Comparison of ENCODE assay signal across 26 cellular contexts in the genomic region with DNA sequence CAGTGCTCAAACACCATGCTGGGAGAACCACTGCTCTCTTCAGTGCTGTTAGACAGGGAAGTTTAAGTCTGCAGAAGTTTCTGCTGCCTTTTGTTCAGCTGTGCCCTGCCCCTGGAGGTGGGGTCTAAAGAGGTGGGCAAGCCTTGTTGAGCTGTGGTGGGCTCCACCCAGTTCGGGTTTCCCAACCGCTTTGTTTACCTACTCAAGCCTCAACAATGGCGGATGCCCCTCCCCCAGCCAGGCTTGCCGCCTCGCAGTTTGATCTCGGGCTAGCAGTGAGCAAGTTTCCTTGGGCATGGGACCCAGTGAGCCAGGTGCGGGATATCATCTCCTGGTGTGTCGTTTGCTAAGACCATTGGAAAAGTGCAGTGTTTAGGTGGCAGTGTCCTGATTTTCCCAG.
"Had no signal": no experiment of that assay in that cellular context is flagged by ENCODE, and none has a peak within 500 bp of the region (broad histone marks: within the 10 kb centered on the region; RNA-seq: fewer than 3 reads in every experiment).

No MANE protein-coding gene starts in this region.

- H3K4me1 Mint-ChIP-seq: activated B cell treated with CpG ODN at 0.5 μM for 24 hours; activated CD4-positive, alpha-beta memory T cell treated with anti-CD3 and anti-CD28 coated beads, Interleukin-2, amount 10 ng/mL, durations not matched to agents 7 days and 5 days; activated T-helper 17 cell treated with anti-CD3 and anti-CD28 coated beads, Interleukin-2, amount 50 U/mL, for 72 hours; brain; central memory CD8-positive, alpha-beta T cell; T-helper 17 cell had no signal

- H3K9me3 Mint-ChIP-seq: activated B cell treated with CpG ODN at 0.5 μM for 24 hours; activated CD4-positive, alpha-beta memory T cell treated with anti-CD3 and anti-CD28 coated beads, Interleukin-2, amount 10 ng/mL, durations not matched to agents 7 days and 5 days had no signal

- H3K27ac Mint-ChIP-seq: activated B cell treated with CpG ODN at 0.5 μM for 24 hours; activated CD4-positive, alpha-beta memory T cell treated with anti-CD3 and anti-CD28 coated beads, Interleukin-2, amount 10 ng/mL, durations not matched to agents 7 days and 5 days; activated naive CD4-positive, alpha-beta T cell treated with anti-CD3 and anti-CD28 coated beads for 36 hours; activated naive CD8-positive, alpha-beta T cell; activated T-helper 17 cell treated with anti-CD3 and anti-CD28 coated beads, Interleukin-2, amount 50 U/mL, for 72 hours; brain; T-helper 17 cell had no signal

- DNase-seq: activated B cell treated with CpG ODN at 0.5 μM for 24 hours; activated CD4-positive, alpha-beta memory T cell treated with anti-CD3 and anti-CD28 coated beads, Interleukin-2, amount 10 ng/mL, durations not matched to agents 7 days and 5 days; activated CD4-positive, alpha-beta T cell treated with anti-CD3 and anti-CD28 coated beads for 1 hour; activated CD4-positive, alpha-beta T cell treated with anti-CD3 and anti-CD28 coated beads, Interleukin-2, amount 50 U/mL, for 1 hour; activated gamma-delta T cell; activated naive CD4-positive, alpha-beta T cell treated with anti-CD3 and anti-CD28 coated beads for 36 hours; activated T-cell treated with anti-CD3 and anti-CD28 coated beads for 4 hours; activated T-cell treated with anti-CD3 and anti-CD28 coated beads, Interleukin-2, amount 50 U/mL, for 48 hours; amygdala; Kasumi-1; NCI-H1048; NCI-H146; NCI-H187 treated with DMSO at 0.1 percent for 48 hours; NCI-H2107; NCI-H2171 treated with DMSO at 0.1 percent for 48 hours; NCI-H226; NCI-H524; NCI-H774; SIG-M5; T-helper 17 cell; T-helper 9 cell had no signal

- FAIRE-seq: astrocyte had no signal

- H3K4me3 Mint-ChIP-seq: activated B cell treated with CpG ODN at 0.5 μM for 24 hours; activated CD4-positive, alpha-beta memory T cell treated with anti-CD3 and anti-CD28 coated beads, Interleukin-2, amount 10 ng/mL, durations not matched to agents 7 days and 5 days; activated naive CD4-positive, alpha-beta T cell treated with anti-CD3 and anti-CD28 coated beads for 36 hours; activated naive CD8-positive, alpha-beta T cell; activated T-helper 17 cell treated with anti-CD3 and anti-CD28 coated beads, Interleukin-2, amount 50 U/mL, for 72 hours; brain; central memory CD8-positive, alpha-beta T cell; T-helper 17 cell had no signal

- H3K27me3 Mint-ChIP-seq: activated B cell treated with CpG ODN at 0.5 μM for 24 hours; activated CD4-positive, alpha-beta memory T cell treated with anti-CD3 and anti-CD28 coated beads, Interleukin-2, amount 10 ng/mL, durations not matched to agents 7 days and 5 days; activated naive CD8-positive, alpha-beta T cell; central memory CD8-positive, alpha-beta T cell; T-helper 17 cell had no signal

- H3K36me3 Mint-ChIP-seq: activated naive CD8-positive, alpha-beta T cell; brain had no signal

- ATAC-seq: activated T-helper 17 cell treated with anti-CD3 and anti-CD28 coated beads, Interleukin-2, amount 50 U/mL, for 72 hours; T-helper 17 cell had no signal
